ENCODE assay signal across 22 cellular contexts in the genomic region with DNA sequence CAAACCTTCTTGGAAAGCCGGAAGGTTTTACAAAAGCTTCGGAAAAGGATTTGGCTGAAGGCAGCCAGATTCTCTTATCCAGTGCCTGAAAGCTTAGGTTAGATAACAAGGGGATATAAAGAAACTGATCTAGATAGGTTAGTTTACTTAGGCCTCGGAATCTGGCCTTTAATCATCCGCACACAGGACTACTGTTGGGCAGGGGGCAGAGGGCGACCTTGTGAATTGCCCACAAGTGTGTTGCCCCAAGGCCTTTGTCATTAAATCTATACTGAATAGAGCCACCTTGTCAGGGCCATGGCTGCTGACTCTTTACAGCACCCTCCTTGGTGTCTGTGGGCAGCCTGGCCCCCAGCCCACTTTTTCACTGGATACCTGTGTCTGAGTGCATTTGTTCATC.
"Had no signal": no experiment of that assay in that cellular context is flagged by ENCODE, and none has a peak within 500 bp of the region (broad histone marks: within the 10 kb centered on the region; RNA-seq: fewer than 3 reads in every experiment).

No MANE protein-coding gene starts in this region.

- FAIRE-seq: endometrium, endothelial cell of umbilical vein, frontal cortex had no signal

- H3K27ac ChIP-seq: coronary artery, dorsolateral prefrontal cortex, esophagus muscularis mucosa, foreskin keratinocyte, gastroesophageal sphincter, heart left ventricle, hepatocyte, left lung, lower lobe of right lung had no signal

- ATAC-seq: foreskin keratinocyte, gastroesophageal sphincter, heart left ventricle, left cardiac atrium, left lung, left ventricle myocardium superior, lower lobe of right lung had no signal

- H3K4me3 ChIP-seq: coronary artery, dorsolateral prefrontal cortex, esophagus muscularis mucosa, gastroesophageal sphincter, heart left ventricle, hepatocyte, left lung, lower lobe of right lung had no signal

- H3K4me1 Mint-ChIP-seq: immature natural killer cell had no signal

- H3K4me1 ChIP-seq: esophagus muscularis mucosa, foreskin keratinocyte, gastroesophageal sphincter, heart left ventricle, left lung, lower lobe of right lung had no signal

- H3K79me2 ChIP-seq: hepatocyte had no signal

- H3K27me3 ChIP-seq: dorsolateral prefrontal cortex, esophagus muscularis mucosa, foreskin keratinocyte, gastroesophageal sphincter, heart left ventricle, hepatocyte, left lung had no signal

- H3K4me3 Mint-ChIP-seq: immature natural killer cell had no signal

- H3K27ac Mint-ChIP-seq: immature natural killer cell had no signal

- H2AFZ ChIP-seq: hepatocyte had no signal

- DNase-seq: dermis blood vessel endothelial cell; dorsolateral prefrontal cortex; effector CD4-positive, alpha-beta T cell; effector memory CD4-positive, alpha-beta T cell; foreskin keratinocyte; heart left ventricle; hypothalamus; immature natural killer cell; islet precursor cell; left cardiac atrium; left ventricle myocardium superior; lower lobe of right lung; mesendoderm; midbrain had no signal

- H3K4me2 ChIP-seq: hepatocyte had no signal

- H3K36me3 ChIP-seq: esophagus muscularis mucosa, gastroesophageal sphincter, heart left ventricle, left lung, lower lobe of right lung had no signal
